Comparison of ENCODE assay signal across 11 cellular contexts in the genomic region with DNA sequence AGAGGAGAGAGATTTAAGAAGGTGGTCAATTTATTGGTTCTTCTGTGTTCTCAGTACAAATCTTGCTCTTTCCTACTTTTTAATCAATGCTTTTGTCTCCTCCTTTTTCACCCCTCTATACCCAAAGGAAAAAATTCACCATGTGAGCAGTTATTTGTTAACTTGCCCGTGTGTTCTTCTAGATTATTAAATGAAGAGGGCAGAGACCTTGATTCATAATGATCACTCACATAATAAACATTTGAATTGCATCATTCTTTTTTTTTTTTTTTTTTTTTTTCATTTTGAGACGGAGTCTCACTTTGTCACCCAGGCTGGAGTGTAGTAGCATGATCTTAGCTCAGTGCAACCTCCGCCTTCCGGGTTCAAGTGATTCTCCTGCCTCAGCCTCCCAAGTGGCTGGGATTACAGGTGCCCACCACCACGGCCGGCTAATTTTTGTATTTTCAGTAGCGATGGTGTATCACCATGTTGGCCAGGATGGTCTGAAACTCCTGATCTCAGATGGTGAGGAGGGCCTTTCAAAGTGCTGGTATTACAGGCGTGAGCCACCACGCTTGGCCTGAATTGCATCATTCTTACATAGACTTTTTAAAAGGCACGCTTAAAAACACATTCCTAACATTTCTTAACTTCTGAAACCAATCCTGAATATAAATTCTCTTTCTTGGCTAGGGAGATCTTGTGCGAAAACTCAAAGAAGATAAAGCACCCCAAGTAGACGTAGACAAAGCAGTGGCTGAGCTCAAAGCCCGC. TPM values are rescaled to one million over a fixed set of nuclear protein-coding genes. Genes with fewer than 3 reads are reported as not detected.
DNase-seq lines count a peak whose midpoint lies in the region; ATAC-seq and TF ChIP-seq lines count a peak whose summit lies in the region.
"Had no signal": no experiment of that assay in that cellular context is flagged by ENCODE, and none has a peak within 500 bp of the region (broad histone marks: within the 10 kb centered on the region; RNA-seq: fewer than 3 reads in every experiment).

No MANE protein-coding gene starts in this region.

- H3K4me1 Mint-ChIP-seq in H9, result peaks cover 19 to 21% of the 10 kb centered on the region in 2 experiments
- peaks cover 44% of the 10 kb centered on the region for H3K4me1 Mint-ChIP-seq in activated naive CD8-positive, alpha-beta T cell (ENCODE audit: low read depth)

- peak overlapping the region; percentile 96; the same call in 1 of the 2 replicates for H3K4me3 ChIP-seq in BE2C (ENCODE audit: low read depth, low read length)
- peak overlapping the region; percentile 97 for H3K4me3 ChIP-seq in fibroblast of villous mesenchyme (ENCODE audit: low read depth, low read length)

- no peak overlapping the region for H3K18ac ChIP-seq in H9 (ENCODE audit: insufficient read length, low read depth, low read length)

- H2BK120ac ChIP-seq in H9 (ENCODE audit: low read depth, low read length, poor library complexity, severe bottlenecking), result no peak overlapping the region

- WGBS in H9 (ENCODE audit: extremely low coverage, insufficient read length, low lambda C conversion rate), result no CpG with 5 or more reads among the region's 13 CpGs

- peaks cover 50% of the 10 kb centered on the region for H3K36me3 ChIP-seq in BE2C

- H4K91ac ChIP-seq in H9 (ENCODE audit: insufficient read length, low read depth, low read length), result no peak overlapping the region

- H3K9me3 Mint-ChIP-seq in H9, result no peaks in the 10 kb centered on the region; a peak in 1 of 5 replicates
- no peaks in the 10 kb centered on the region for H3K9me3 Mint-ChIP-seq in activated naive CD8-positive, alpha-beta T cell (ENCODE audit: low read depth)

- H2BK15ac ChIP-seq in H9 (ENCODE audit: low read depth, low read length), result no peak overlapping the region

- H3K27me3 ChIP-seq in BE2C, result no peaks in the 10 kb centered on the region
- H3K27me3 ChIP-seq in H9 (ENCODE audit: insufficient read depth, low read length), result no peaks in the 10 kb centered on the region

- no peak overlapping the region for H3K4ac ChIP-seq in H9 (ENCODE audit: low read depth, low read length)

- H3K4me1 ChIP-seq in BE2C (0 out of 2 replicates have a peak, but pooled peaks cover 2% of the 10 kb centered on the region), H9 (ENCODE audit: insufficient read depth, low read length) (no peaks in the 10 kb centered on the region)

- H3K9ac ChIP-seq in H9 (ENCODE audit: extremely low read depth, insufficient read length, low read length), result no peak overlapping the region

- no peak overlapping the region for H2BK12ac ChIP-seq in H9 (ENCODE audit: insufficient read length, low read depth, low read length)

- H3T11ph ChIP-seq in H9 (ENCODE audit: low read length), result no peak overlapping the region

- no peak for DNase-seq in BE2C
- DNase-seq in H9, result no peak
- peak; percentile 52 for DNase-seq in fibroblast of villous mesenchyme (ENCODE audit: low read depth)
- no peak for DNase-seq in NOMO-1 treated with dmso at 0.1 percent for 144 hours (lab: John Stamatoyannopoulos, UW; ENCODE audit: unreplicated experiment)
- DNase-seq in RPMI8226, result no peak
- no peak for DNase-seq in NCI-H524 treated with DMSO at 0.1 percent for 48 hours (lab: John Stamatoyannopoulos, UW)
- DNase-seq: DMS 273 treated with DMSO at 0.1 percent for 48 hours, left cardiac atrium, NCI-H1092 had no signal

- H3K36me3 Mint-ChIP-seq in H9 (ENCODE audit: insufficient read depth in 1 of 3, low read depth in 3 of 3), result peaks cover 47 to 66% (median 58%) of the 10 kb centered on the region in 3 experiments
- peaks cover 22% of the 10 kb centered on the region for H3K36me3 Mint-ChIP-seq in activated naive CD8-positive, alpha-beta T cell

- peak overlapping the region in 1 of 3 experiments; percentile 32; a peak in 2 of 7 replicates for H3K27ac Mint-ChIP-seq in H9
- H3K27ac Mint-ChIP-seq in activated naive CD8-positive, alpha-beta T cell, result peak overlapping the region; percentile 4

- H3K4me2 ChIP-seq in H9 (ENCODE audit: insufficient read depth, insufficient read length, low read length), result no peak overlapping the region

- 0 out of 5 replicates have a peak overlapping the region, but pooled peaks have one; percentile 21 to 95 for H3K4me3 Mint-ChIP-seq in H9
- peak overlapping the region; percentile 53 for H3K4me3 Mint-ChIP-seq in activated naive CD8-positive, alpha-beta T cell

- no peak overlapping the region for H2AFZ ChIP-seq in H9 (ENCODE audit: low read length)

- no peaks in the 10 kb centered on the region for H3K9me3 ChIP-seq in BE2C
- no peaks in the 10 kb centered on the region for H3K9me3 ChIP-seq in H9 (ENCODE audit: control insufficient read depth, low read depth, low read length)

- no peak overlapping the region for H3K23ac ChIP-seq in H9 (ENCODE audit: insufficient read length, low read depth, low read length)

- ATAC-seq in HG03432 (IDR thresholded peaks at IDR 0.05; ENCODE audit: unreplicated experiment), result no peak
- ATAC-seq: left cardiac atrium had no signal

- no peak overlapping the region for H2AK5ac ChIP-seq in H9 (ENCODE audit: insufficient read length, low read length)

- H4K8ac ChIP-seq in H9 (replicated peaks; ENCODE audit: insufficient read length, low read depth, low read length), result no peak overlapping the region

- peaks cover 13% of the 10 kb centered on the region for H3K23me2 ChIP-seq in H9 (ENCODE audit: insufficient read length, low read depth, low read length, poor library complexity, severe bottlenecking)

- no peak overlapping the region for H2BK20ac ChIP-seq in H9 (ENCODE audit: low read depth, low read length, poor library complexity, severe bottlenecking)

- no peak overlapping the region for H3K27ac ChIP-seq in H9 (ENCODE audit: insufficient read length, low read depth, low read length)

- H3K56ac ChIP-seq in H9 (ENCODE audit: insufficient read length, low read depth, low read length), result no peak overlapping the region

- no peaks in the 10 kb centered on the region for H4K20me1 ChIP-seq in H9 (ENCODE audit: control insufficient read depth, insufficient read depth, insufficient read length)

- no peak overlapping the region for H3K14ac ChIP-seq in H9 (ENCODE audit: insufficient read depth, low read length)

- TF ChIP-seq CTCF in BE2C (IDR thresholded peaks at IDR 0.05; ENCODE audit: low read depth, low read length) (no peak), H9 (conservative IDR thresholded peaks at IDR 0.05) (no peak), fibroblast of villous mesenchyme (IDR thresholded peaks at IDR 0.05; ENCODE audit: insufficient read depth, low read depth, low read length) (no peak)

- peaks cover 2% of the 10 kb centered on the region for H3K79me1 ChIP-seq in H9 (ENCODE audit: insufficient read depth, low read depth, low read length, poor library complexity, severe bottlenecking)

- H2BK5ac ChIP-seq in H9 (ENCODE audit: insufficient read length, low read length), result no peak overlapping the region

- H3K79me2 ChIP-seq in H9 (ENCODE audit: insufficient read depth, low read length), result peaks cover 27% of the 10 kb centered on the region

- H3K27me3 Mint-ChIP-seq in H9 (ENCODE audit: low read depth), result no peaks in the 10 kb centered on the region; the same call in 1 of the 2 replicates
- H3K27me3 Mint-ChIP-seq in activated naive CD8-positive, alpha-beta T cell, result no peaks in the 10 kb centered on the region

- no peak overlapping the region for H4K5ac ChIP-seq in H9 (ENCODE audit: insufficient read length, low read depth, low read length)

RNA-seq across cellular contexts. Expression of a gene that starts 3.6 kb away (rescaled TPM):
- 353 TPM for polyA plus RNA-seq in BE2C (2012; ENCODE audit: insufficient read depth, insufficient read length, low read depth)
- total RNA-seq in H9 (2021), result 234 and 239 TPM in 2 replicates
- total RNA-seq in fibroblast of villous mesenchyme, result 287 and 523 TPM in 2 replicates
